ENCODE assay signal across 29 cellular contexts in genomic region chr22:32883131-32883530, GRCh38.
"Had no signal": no experiment of that assay in that cellular context is flagged by ENCODE, and none has a peak within 500 bp of the region (broad histone marks: within the 10 kb centered on the region; RNA-seq: fewer than 3 reads in every experiment).

No MANE protein-coding gene starts in this region.

- DNase-seq: activated CD4-positive, alpha-beta memory T cell treated with anti-CD3 and anti-CD28 coated beads for 36 hours; activated CD4-positive, alpha-beta T cell treated with anti-CD3 and anti-CD28 coated beads for 48 hours; activated CD8-positive, alpha-beta memory T cell treated with anti-CD3 and anti-CD28 coated beads, Interleukin-2, amount 50 U/mL, for 4 hours; activated T-cell treated with anti-CD3 and anti-CD28 coated beads, Interleukin-2, amount 50 U/mL, for 1 hour; anterior cingulate cortex; dermis blood vessel endothelial cell; effector CD4-positive, alpha-beta T cell; foreskin keratinocyte; heart left ventricle; hypothalamus; kidney glomerular epithelial cell; left lung; lower lobe of right lung; mesendoderm; nucleus accumbens; pancreas; retina; sigmoid colon; stimulated activated naive CD4-positive, alpha-beta T cell; T-helper 1 cell; tibial artery; upper lobe of right lung had no signal

- H3K9me3 ChIP-seq: esophagus muscularis mucosa, heart left ventricle, left lung, lower lobe of right lung, pancreas, prostate gland, sigmoid colon, suprapubic skin, tibial artery, upper lobe of right lung had no signal

- ATAC-seq: activated T-helper 17 cell treated with anti-CD3 and anti-CD28 coated beads, Interleukin-2, amount 50 U/mL, for 72 hours; foreskin keratinocyte; heart left ventricle; left lung; lower lobe of right lung; pancreas; upper lobe of right lung had no signal

- H3K36me3 ChIP-seq: esophagus muscularis mucosa, heart left ventricle, left lung, lower lobe of right lung, pancreas, prostate gland, sigmoid colon, suprapubic skin, tibial artery, upper lobe of right lung had no signal

- FAIRE-seq: bronchial epithelial cell, colon, pancreas had no signal

- H3K27me3 ChIP-seq: esophagus muscularis mucosa, heart left ventricle, pancreas, sigmoid colon, suprapubic skin, upper lobe of right lung had no signal

- H3K27ac ChIP-seq: esophagus muscularis mucosa, foreskin keratinocyte, left lung, lower lobe of right lung, pancreas, prostate gland, sigmoid colon, suprapubic skin, tibial artery, upper lobe of right lung, VCaP had no signal

- H3K4me3 ChIP-seq: esophagus muscularis mucosa, heart left ventricle, left lung, lower lobe of right lung, pancreas, prostate gland, sigmoid colon, suprapubic skin, tibial artery, upper lobe of right lung had no signal

- H3K4me1 ChIP-seq: foreskin keratinocyte, pancreas, prostate gland had no signal
